13 cellular contexts compared by ENCODE assay signal in the genomic region with DNA sequence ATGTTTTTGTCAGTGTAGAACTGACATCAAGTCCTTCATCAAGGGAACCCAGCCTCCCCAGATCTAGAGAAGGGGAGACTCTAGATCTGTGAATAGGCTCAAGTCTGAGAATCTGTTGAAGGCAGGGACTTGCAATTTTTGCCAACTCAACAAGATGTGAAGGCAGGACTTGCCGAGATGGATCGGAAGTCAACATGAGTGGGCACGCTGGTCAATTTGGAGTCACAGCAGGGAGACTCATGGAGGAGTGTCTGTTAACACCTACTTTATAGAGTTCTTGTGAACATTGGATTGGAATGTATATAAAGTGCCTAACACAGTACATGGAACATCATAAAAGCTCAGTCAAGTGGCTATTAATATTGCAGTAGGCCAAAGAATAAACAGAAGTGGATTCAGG. TPM values are rescaled to one million over a fixed set of nuclear protein-coding genes. Genes with fewer than 3 reads are reported as not detected.
DNase-seq lines count a peak whose midpoint lies in the region; ATAC-seq and TF ChIP-seq lines count a peak whose summit lies in the region.
"Had no signal": no experiment of that assay in that cellular context is flagged by ENCODE, and none has a peak within 500 bp of the region (broad histone marks: within the 10 kb centered on the region; RNA-seq: fewer than 3 reads in every experiment).

No MANE protein-coding gene starts in this region.

- H3K36me3 Mint-ChIP-seq in activated T-cell treated with anti-CD3 and anti-CD28 coated beads, Interleukin-2, amount 50 U/mL, for 72 hours (ENCODE audit: insufficient read depth in 2 of 2), result peaks cover 0 to 9% of the 10 kb centered on the region in 2 donors
- peaks cover 14% of the 10 kb centered on the region for H3K36me3 Mint-ChIP-seq in activated T-cell treated with anti-CD3 and anti-CD28 coated beads, Interleukin-2, amount 50 U/mL, for 4 hours (ENCODE audit: insufficient read depth)

- H3K27me3 Mint-ChIP-seq in activated T-cell treated with anti-CD3 and anti-CD28 coated beads, Interleukin-2, amount 50 U/mL, for 72 hours (ENCODE audit: low read depth), result no peaks in the 10 kb centered on the region
- H3K27me3 Mint-ChIP-seq in activated T-cell treated with anti-CD3 and anti-CD28 coated beads, Interleukin-2, amount 50 U/mL, for 4 hours (ENCODE audit: low read depth), result no peaks in the 10 kb centered on the region
- H3K27me3 Mint-ChIP-seq: CD8-positive, alpha-beta memory T cell had no signal

- no peak for ATAC-seq in activated T-cell treated with anti-CD3 and anti-CD28 coated beads, Interleukin-2, amount 50 U/mL, for 72 hours (replicated peaks in 1 of 2)
- no peak for ATAC-seq in activated T-cell treated with anti-CD3 and anti-CD28 coated beads, Interleukin-2, amount 50 U/mL, for 4 hours

- intact Hi-C loops in cardiac septum (cut with DNase I), result no loop called here

- H3K4me3 Mint-ChIP-seq in activated T-cell treated with anti-CD3 and anti-CD28 coated beads, Interleukin-2, amount 50 U/mL, for 72 hours, result no peak overlapping the region
- no peak overlapping the region for H3K4me3 Mint-ChIP-seq in activated T-cell treated with anti-CD3 and anti-CD28 coated beads, Interleukin-2, amount 50 U/mL, for 4 hours
- H3K4me3 Mint-ChIP-seq: CD8-positive, alpha-beta memory T cell; HFFc6 had no signal

- no peak for TF ChIP-seq CTCF in epithelial cell of esophagus (IDR thresholded peaks at IDR 0.05; ENCODE audit: insufficient read depth, low read depth, low read length, missing control alignments)

- DNase-seq in activated T-cell treated with anti-CD3 and anti-CD28 coated beads, Interleukin-2, amount 50 U/mL, for 72 hours, result no peak
- no peak for DNase-seq in activated T-cell treated with anti-CD3 and anti-CD28 coated beads, Interleukin-2, amount 50 U/mL, for 4 hours
- DNase-seq in NCI-H774 (lab: John Stamatoyannopoulos, UW) (peak; percentile 21), epithelial cell of esophagus (ENCODE audit: low read depth) (peak; percentile 15), cardiac septum (ENCODE audit: low spot score) (no peak)
- no peak for DNase-seq in activated CD8-positive, alpha-beta memory T cell treated with anti-CD3 and anti-CD28 coated beads, Interleukin-2, amount 50 U/mL, for 48 hours
- DNase-seq: CD8-positive, alpha-beta memory T cell; HFFc6; NCI-H146; NCI-H2029 treated with DMSO at 0.1 percent for 48 hours; PC-9; SJCRH30 had no signal

- H3K27ac Mint-ChIP-seq in activated T-cell treated with anti-CD3 and anti-CD28 coated beads, Interleukin-2, amount 50 U/mL, for 72 hours, result peak overlapping the region; percentile 22
- H3K27ac Mint-ChIP-seq: HFFc6 had no signal

- no peak overlapping the region for H3K4me3 ChIP-seq in epithelial cell of esophagus (ENCODE audit: low read length)
- H3K4me3 ChIP-seq: BLaER1, PC-9, SJCRH30 had no signal

- peaks cover 11% of the 10 kb centered on the region for H3K4me1 Mint-ChIP-seq in activated T-cell treated with anti-CD3 and anti-CD28 coated beads, Interleukin-2, amount 50 U/mL, for 72 hours (ENCODE audit: low read depth)
- no peaks in the 10 kb centered on the region for H3K4me1 Mint-ChIP-seq in activated T-cell treated with anti-CD3 and anti-CD28 coated beads, Interleukin-2, amount 50 U/mL, for 4 hours (ENCODE audit: low read depth)

- no peaks in the 10 kb centered on the region for H3K9me3 Mint-ChIP-seq in activated T-cell treated with anti-CD3 and anti-CD28 coated beads, Interleukin-2, amount 50 U/mL, for 72 hours
- no peaks in the 10 kb centered on the region for H3K9me3 Mint-ChIP-seq in activated T-cell treated with anti-CD3 and anti-CD28 coated beads, Interleukin-2, amount 50 U/mL, for 4 hours
- H3K9me3 Mint-ChIP-seq: CD8-positive, alpha-beta memory T cell; HFFc6 had no signal

RNA-seq across cellular contexts. Expression of gene ZNF689, which starts 10.0 kb away (rescaled TPM):
- 10 to 100 TPM; 12.8 to 17.7 TPM for total RNA-seq in activated T-cell treated with anti-CD3 and anti-CD28 coated beads, Interleukin-2, amount 50 U/mL, for 72 hours
- total RNA-seq in activated T-cell treated with anti-CD3 and anti-CD28 coated beads, Interleukin-2, amount 50 U/mL, for 4 hours, result 10 to 100 TPM; 15.4 to 16.9 (median 16.0) TPM
- 4.9 TPM for total RNA-seq in cardiac septum

RNA-seq across cellular contexts. Expression of gene ZNF785, which starts 14.7 kb away (rescaled TPM):
- 10 to 100 TPM; 10.9 to 12.6 TPM for total RNA-seq in activated T-cell treated with anti-CD3 and anti-CD28 coated beads, Interleukin-2, amount 50 U/mL, for 72 hours
- total RNA-seq in activated T-cell treated with anti-CD3 and anti-CD28 coated beads, Interleukin-2, amount 50 U/mL, for 4 hours, result 1 to 10 TPM; 4.7 to 9.5 (median 6.8) TPM
- total RNA-seq in cardiac septum, result 6.7 TPM

RNA-seq across cellular contexts. Expression of gene ZNF688, which starts 28.7 kb away (rescaled TPM):
- total RNA-seq in activated T-cell treated with anti-CD3 and anti-CD28 coated beads, Interleukin-2, amount 50 U/mL, for 72 hours, result 10 to 100 TPM; 14.5 TPM
- total RNA-seq in activated T-cell treated with anti-CD3 and anti-CD28 coated beads, Interleukin-2, amount 50 U/mL, for 4 hours, result 1 to 10 TPM; 5.6 to 8.1 (median 7.4) TPM
- total RNA-seq in cardiac septum, result 12.1 TPM

RNA-seq across cellular contexts. Expression of gene ZNF764, which starts 42.0 kb away (rescaled TPM):
- total RNA-seq in activated T-cell treated with anti-CD3 and anti-CD28 coated beads, Interleukin-2, amount 50 U/mL, for 72 hours, result 10 to 100 TPM; 10.7 to 12.7 TPM
- total RNA-seq in activated T-cell treated with anti-CD3 and anti-CD28 coated beads, Interleukin-2, amount 50 U/mL, for 4 hours, result 10 to 100 TPM; 21.2 to 23.4 (median 22.5) TPM
- total RNA-seq in cardiac septum, result 11.4 TPM

RNA-seq across cellular contexts. Expression of gene PRR14, which starts 50.5 kb away (rescaled TPM):
- total RNA-seq in activated T-cell treated with anti-CD3 and anti-CD28 coated beads, Interleukin-2, amount 50 U/mL, for 72 hours, result 100 to 1,000 TPM; 108 to 124 TPM
- total RNA-seq in activated T-cell treated with anti-CD3 and anti-CD28 coated beads, Interleukin-2, amount 50 U/mL, for 4 hours, result 10 to 100 TPM; 65.1 to 85.3 (median 71.0) TPM
- 21.1 TPM for total RNA-seq in cardiac septum

Comparison
In these comparisons a context has a peak if more than half of its experiments do, and no peak if none do; other contexts are left out.
1. DNase-seq: peak in NCI-H774 (single experiment) and epithelial cell of esophagus (single experiment); none in activated T-cell treated with anti-CD3 and anti-CD28 coated beads, Interleukin-2, amount 50 U/mL, for 72 hours (0 of 2), activated T-cell treated with anti-CD3 and anti-CD28 coated beads, Interleukin-2, amount 50 U/mL, for 4 hours (single experiment), activated CD8-positive, alpha-beta memory T cell treated with anti-CD3 and anti-CD28 coated beads, Interleukin-2, amount 50 U/mL, for 48 hours (single experiment) and cardiac septum (single experiment).